Comparison of ENCODE assay signal across 8 cellular contexts in genomic region chr1:21262282-21263051, GRCh38. TPM values are rescaled to one million over a fixed set of nuclear protein-coding genes. Genes with fewer than 3 reads are reported as not detected.
DNase-seq lines count a peak whose midpoint lies in the region; ATAC-seq, FAIRE-seq and TF ChIP-seq lines count a peak whose summit lies in the region.

No MANE protein-coding gene starts in this region.

- H3K36me3 ChIP-seq in pancreas, result peaks cover 0 to 14% (median 0%) of the 10 kb centered on the region in 3 donors

- TF ChIP-seq CTCF in pancreas (IDR thresholded peaks at IDR 0.05), result no peak
- TF ChIP-seq CTCF in GM10248 (IDR thresholded peaks at IDR 0.05; ENCODE audit: control extremely low read depth, extremely low read depth, low read depth, missing control alignments), result no peak

- CTCF ChIA-PET in activated CD4-positive, alpha-beta memory T cell treated with anti-CD3 and anti-CD28 coated beads for 36 hours (lab: Charles Lee), result interaction anchor here (1.1 to 11.8 kb wide), 5 partner anchors 7 to 106 kb away, joined by 3 to 208 read pairs (median 4); no protein-coding TSS in a partner anchor
- CTCF ChIA-PET in GM10248 (lab: Yijun Ruan, JAX), result interaction anchor here (0.7 to 12.7 kb wide), 7 partner anchors 7 to 107 kb away, joined by 3 to 196 read pairs (median 5); no protein-coding TSS in a partner anchor

- ATAC-seq in pancreas (peak; percentile 83 to 90 (median 87)), HG03460 (IDR thresholded peaks at IDR 0.05; ENCODE audit: unreplicated experiment) (no peak)

- intact Hi-C loops in activated CD4-positive, alpha-beta memory T cell treated with anti-CD3 and anti-CD28 coated beads for 36 hours (cut with micrococcal nuclease), result no loop called here
- intact Hi-C loops in pancreas (cut with DNase I), result loop anchor here in 1 of 3 donors (10.0 kb wide), 1 partner anchor 72 kb away; no protein-coding TSS in a partner anchor

- FAIRE-seq in pancreas (lab: Jason Lieb, UNC), result no peak

- 11 to 12% methylated on average over 23 of the region's 23 CpGs for WGBS in pancreas, 2 donors

- DNase-seq in NCI-H1417 (lab: John Stamatoyannopoulos, UW) (peak; percentile 54 to 81 (median 73)), NCI-H1417 treated with DMSO at 0.1 percent for 48 hours (lab: John Stamatoyannopoulos, UW) (no peak), glomerular visceral epithelial cell (ENCODE audit: extremely low spot score) (peak; percentile 85), pancreas (peak; percentile 76 to 90 (median 83)), GM10248 (ENCODE audit: extremely low spot score) (no peak), OCI-M1 (lab: John Stamatoyannopoulos, UW) (no peak)
- no peak for DNase-seq in activated CD4-positive, alpha-beta memory T cell treated with anti-CD3 and anti-CD28 coated beads for 36 hours

- no peaks in the 10 kb centered on the region for H3K27me3 ChIP-seq in pancreas

- H3K36me3 Mint-ChIP-seq in activated CD4-positive, alpha-beta memory T cell treated with anti-CD3 and anti-CD28 coated beads for 36 hours, result peaks cover 58% of the 10 kb centered on the region

- peak overlapping the region; percentile 91 for H3K27ac Mint-ChIP-seq in activated CD4-positive, alpha-beta memory T cell treated with anti-CD3 and anti-CD28 coated beads for 36 hours

- POLR2A ChIA-PET in activated CD4-positive, alpha-beta memory T cell treated with anti-CD3 and anti-CD28 coated beads for 36 hours (lab: Charles Lee), result interaction anchor here (0.5 to 1.1 kb wide), 5 partner anchors 8 to 248 kb away, joined by 3 read pairs; no protein-coding TSS in a partner anchor
- POLR2A ChIA-PET in GM10248 (lab: Yijun Ruan, JAX), result no interaction called here

- peak overlapping the region; percentile 75 to 90 (median 88) for H3K27ac ChIP-seq in pancreas

- no peaks in the 10 kb centered on the region for H3K27me3 Mint-ChIP-seq in activated CD4-positive, alpha-beta memory T cell treated with anti-CD3 and anti-CD28 coated beads for 36 hours

- H3K4me1 Mint-ChIP-seq in activated CD4-positive, alpha-beta memory T cell treated with anti-CD3 and anti-CD28 coated beads for 36 hours (ENCODE audit: low read depth), result peaks cover 57% of the 10 kb centered on the region

- no peak overlapping the region for H3K4me3 ChIP-seq in pancreas

- no peaks in the 10 kb centered on the region for H3K9me3 Mint-ChIP-seq in activated CD4-positive, alpha-beta memory T cell treated with anti-CD3 and anti-CD28 coated beads for 36 hours

- H3K4me3 Mint-ChIP-seq in activated CD4-positive, alpha-beta memory T cell treated with anti-CD3 and anti-CD28 coated beads for 36 hours, result no peak overlapping the region

- H3K9me3 ChIP-seq in pancreas, result no peaks in the 10 kb centered on the region

- peaks cover 23 to 35% (median 23%) of the 10 kb centered on the region in 3 donors for H3K4me1 ChIP-seq in pancreas

RNA-seq across cellular contexts. Expression of gene ECE1, which starts 27.8 kb away (rescaled TPM):
- total RNA-seq in activated CD4-positive, alpha-beta memory T cell treated with anti-CD3 and anti-CD28 coated beads for 36 hours, result 100 to 1,000 TPM; 137 to 144 TPM
- total RNA-seq in pancreas, result 100 to 1,000 TPM in 2 of 6 donors, 10 to 100 TPM in 4; 68.4 to 141 (median 89.1) TPM
- 10 to 100 TPM; 38.1 to 59.8 TPM for polyA plus RNA-seq in pancreas

Comparison
In these comparisons a context has a peak if more than half of its experiments do, and no peak if none do; other contexts are left out.
1. DNase-seq: peak in NCI-H1417 (3 of 3), glomerular visceral epithelial cell (single experiment) and pancreas (6 of 6); none in NCI-H1417 treated with DMSO at 0.1 percent for 48 hours (single experiment), activated CD4-positive, alpha-beta memory T cell treated with anti-CD3 and anti-CD28 coated beads for 36 hours (single experiment), GM10248 (single experiment) and OCI-M1 (single experiment).